19 cellular contexts compared by ENCODE assay signal in genomic region chr12:129949652-129950051, GRCh38. TPM values are rescaled to one million over a fixed set of nuclear protein-coding genes. Genes with fewer than 3 reads are reported as not detected.
A peak's percentile ranks its signal among the peaks of the same experiment; 100 is the strongest.
DNase-seq lines count a peak whose midpoint lies in the region; TF ChIP-seq lines count a peak whose summit lies in the region.
"Had no signal": no experiment of that assay in that cellular context is flagged by ENCODE, and none has a peak within 500 bp of the region (broad histone marks: within the 10 kb centered on the region; RNA-seq: fewer than 3 reads in every experiment).

No MANE protein-coding gene starts in this region.

- H3K9me3 Mint-ChIP-seq in Caco-2 (ENCODE audit: unreplicated experiment), result no peaks in the 10 kb centered on the region
- peaks cover 0 to 9% (median 6%) of the 10 kb centered on the region in 7 donors for H3K9me3 Mint-ChIP-seq in CD14-positive monocyte

- H3K4me1 ChIP-seq in Caco-2, result no peaks in the 10 kb centered on the region
- H3K4me1 ChIP-seq: A549, HAP-1 had no signal

- CTCF ChIA-PET in Caco-2 (lab: Charles Lee), result no interaction called here

- no peak for TF ChIP-seq CTCF in Caco-2 (IDR thresholded peaks at IDR 0.05; ENCODE audit: insufficient read depth in 1 of 2, low read depth in 1 of 2, low read length in 1 of 2, severe bottlenecking in 1 of 2, unreplicated experiment in 1 of 2)
- TF ChIP-seq CTCF in CD14-positive monocyte (IDR thresholded peaks at IDR 0.05), result no peak

- no peaks in the 10 kb centered on the region for H3K9me3 ChIP-seq in Caco-2
- H3K9me3 ChIP-seq: A549, HAP-1 had no signal

- H3K27ac Mint-ChIP-seq in Caco-2 (ENCODE audit: unreplicated experiment) (no peak overlapping the region), CD14-positive monocyte (no peak overlapping the region)
- H3K27ac Mint-ChIP-seq: CD4-positive, CD25-positive, alpha-beta regulatory T cell; CD8-positive, alpha-beta T cell; HFFc6 had no signal

- DNase-seq in NCI-H2171 treated with DMSO at 0.1 percent for 48 hours (lab: John Stamatoyannopoulos, UW) (peak; percentile 2), NCI-H2171 (lab: John Stamatoyannopoulos, UW) (no peak), NCI-H524 (lab: John Stamatoyannopoulos, UW) (peak; percentile 70 to 86), mesenteric fat pad (ENCODE audit: low spot score) (peak; percentile 64), Caco-2 (no peak), CD14-positive monocyte (ENCODE audit: low spot score) (no peak)
- DNase-seq: 8988T; ACHN; AML-193; C1 segment of cervical spinal cord; CD4-positive, CD25-positive, alpha-beta regulatory T cell; CD8-positive, alpha-beta T cell; DMS153; DND-41; GOT3; HFFc6 had no signal

- H3K27ac ChIP-seq in temporal lobe (ENCODE audit: low read depth, low read length), result peak overlapping the region; percentile 64
- H3K27ac ChIP-seq: A549 had no signal

- H3K36me3 Mint-ChIP-seq in Caco-2 (ENCODE audit: insufficient read depth, unreplicated experiment) (no peaks in the 10 kb centered on the region), CD14-positive monocyte (no peaks in the 10 kb centered on the region)
- H3K36me3 Mint-ChIP-seq: CD4-positive, CD25-positive, alpha-beta regulatory T cell; CD8-positive, alpha-beta T cell had no signal

- peaks cover 16% of the 10 kb centered on the region for H3K27me3 Mint-ChIP-seq in Caco-2 (ENCODE audit: insufficient read depth, unreplicated experiment)
- H3K27me3 Mint-ChIP-seq in CD14-positive monocyte (ENCODE audit: low read depth in 3 of 3), result no peaks in the 10 kb centered on the region
- H3K27me3 Mint-ChIP-seq: CD4-positive, CD25-positive, alpha-beta regulatory T cell had no signal

- H3K4me3 Mint-ChIP-seq in Caco-2 (ENCODE audit: unreplicated experiment) (no peak overlapping the region), CD14-positive monocyte (no peak overlapping the region)
- H3K4me3 Mint-ChIP-seq: CD4-positive, CD25-positive, alpha-beta regulatory T cell; CD8-positive, alpha-beta T cell; HFFc6 had no signal

- POLR2A ChIA-PET in Caco-2 (lab: Charles Lee), result no interaction called here

- no peaks in the 10 kb centered on the region for H3K27me3 ChIP-seq in Caco-2 (replicated peaks; ENCODE audit: control insufficient read depth, insufficient read depth, low read length)

- no peaks in the 10 kb centered on the region for H3K36me3 ChIP-seq in Caco-2 (ENCODE audit: control insufficient read depth, insufficient read depth, low read length)
- H3K36me3 ChIP-seq: HAP-1 had no signal

- H3K4me1 Mint-ChIP-seq in Caco-2 (ENCODE audit: low read depth, unreplicated experiment) (no peaks in the 10 kb centered on the region), CD14-positive monocyte (no peaks in the 10 kb centered on the region)
- H3K4me1 Mint-ChIP-seq: CD4-positive, CD25-positive, alpha-beta regulatory T cell had no signal

- no peak overlapping the region for H3K4me3 ChIP-seq in Caco-2 (ENCODE audit: low read depth, low read length)
- H3K4me3 ChIP-seq: A549, HAP-1 had no signal

- no TSS peak for BruUV-seq in Caco-2 (replicated peaks; lab: Mats Ljungman, UMichigan)

- intact Hi-C loops in Caco-2 (cut with micrococcal nuclease; ENCODE audit: unreplicated experiment), result no loop called here
- intact Hi-C loops in CD14-positive monocyte (cut with micrococcal nuclease), result no loop called here

RNA-seq across cellular contexts. Expression of gene TMEM132D, which starts 45.8 kb away (rescaled TPM):
- total RNA-seq in mesenteric fat pad (not detected), temporal lobe (4.9 TPM), Caco-2 (2022) (not detected in 2 replicates)
- under 1 TPM in 1 of 2 donors, not detected in 1; 0.04 TPM for polyA plus RNA-seq in CD14-positive monocyte
- total RNA-seq: CD4-positive, CD25-positive, alpha-beta regulatory T cell; CD8-positive, alpha-beta T cell; HFFc6 had no signal
- polyA plus RNA-seq: A549; CD4-positive, CD25-positive, alpha-beta regulatory T cell had no signal

Comparison
In these comparisons a context has a peak if more than half of its experiments do, and no peak if none do; other contexts are left out.
1. DNase-seq: peak in NCI-H2171 treated with DMSO at 0.1 percent for 48 hours (single experiment), NCI-H524 (2 of 2) and mesenteric fat pad (single experiment); none in NCI-H2171 (single experiment), Caco-2 (0 of 2) and CD14-positive monocyte (single experiment).